Comparison of ENCODE assay signal across 12 cellular contexts in the genomic region with DNA sequence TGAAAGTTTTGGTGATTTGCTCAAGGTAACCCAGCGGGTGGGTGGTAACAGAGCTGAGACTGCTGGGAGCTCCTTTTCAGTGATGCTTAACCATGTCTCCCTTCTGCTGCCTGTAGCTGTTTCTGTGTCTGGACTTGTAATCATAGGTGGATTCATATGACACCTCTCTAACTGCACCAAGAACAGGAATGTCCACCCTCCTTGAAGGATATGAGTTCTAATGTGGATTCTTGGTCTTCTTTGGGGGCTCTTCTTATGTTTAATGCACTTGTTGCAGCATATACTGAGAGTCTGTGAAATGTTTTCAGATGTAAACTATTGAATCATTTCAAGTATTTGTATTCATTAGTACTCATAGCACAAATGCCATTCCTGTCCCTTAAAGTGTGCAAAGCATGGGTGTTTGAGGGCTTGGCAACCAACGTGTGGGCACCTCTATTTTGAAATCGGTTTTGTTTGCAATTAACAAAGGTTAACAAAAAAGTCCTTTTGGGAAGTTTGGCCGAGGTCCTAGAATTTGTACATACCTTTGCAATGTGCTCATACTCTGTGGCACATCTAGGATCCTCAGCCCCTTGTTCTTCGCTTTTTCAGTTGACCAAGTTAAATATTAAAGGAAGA.
DNase-seq lines count a peak whose midpoint lies in the region; ATAC-seq, FAIRE-seq and TF ChIP-seq lines count a peak whose summit lies in the region.
"Had no signal": no experiment of that assay in that cellular context is flagged by ENCODE, and none has a peak within 500 bp of the region (broad histone marks: within the 10 kb centered on the region; RNA-seq: fewer than 3 reads in every experiment).

No MANE protein-coding gene starts in this region.

- FAIRE-seq in bronchial epithelial cell (lab: Jason Lieb, UNC) (no peak), HepG2 (lab: Jason Lieb, UNC) (peak; percentile 48), GM19239 (lab: Jason Lieb, UNC) (no peak), kidney (lab: Jason Lieb, UNC) (no peak)
- FAIRE-seq: G401.6 had no signal

- H3K36me3 ChIP-seq in bronchial epithelial cell (ENCODE audit: control insufficient read depth, insufficient read depth, low read length), result no peaks in the 10 kb centered on the region
- no peaks in the 10 kb centered on the region for H3K36me3 ChIP-seq in HepG2 (replicated peaks in 1 of 2; ENCODE audit: control insufficient read depth in 1 of 2, insufficient read depth in 2 of 2, low read length in 2 of 2)
- H3K36me3 ChIP-seq in stomach, result no peaks in the 10 kb centered on the region
- H3K36me3 ChIP-seq in kidney (ENCODE audit: control insufficient read depth in 1 of 2, insufficient read depth in 2 of 2, low read length in 2 of 2), result no peaks in the 10 kb centered on the region
- H3K36me3 ChIP-seq: ascending aorta had no signal

- TF ChIP-seq POLR2A in HepG2 (IDR thresholded peaks at IDR 0.05; ENCODE audit: insufficient read depth in 1 of 2, low read depth in 2 of 2, low read length in 2 of 2) (no peak), stomach (IDR thresholded peaks at IDR 0.05) (no peak)

- POLR2A ChIA-PET in HepG2 (lab: Yijun Ruan, JAX), result no interaction called here

- intact Hi-C loops in HepG2 (cut with micrococcal nuclease; ENCODE audit: unreplicated experiment) (no loop called here), stomach (cut with DNase I; ENCODE audit: low total_unique reads) (no loop called here), kidney (cut with DNase I) (no loop called here)

- no peak overlapping the region for H2AFZ ChIP-seq in HepG2 (ENCODE audit: low read length)

- no peaks in the 10 kb centered on the region for H3K79me2 ChIP-seq in HepG2 (ENCODE audit: insufficient read depth, low read length)

- no peak overlapping the region for H3K9ac ChIP-seq in HepG2 (ENCODE audit: insufficient read depth, low read depth, low read length)
- no peak overlapping the region for H3K9ac ChIP-seq in kidney (ENCODE audit: low read length in 2 of 2)

- no peak overlapping the region for H3K4me2 ChIP-seq in HepG2 (ENCODE audit: low read depth, low read length)

- H3K4me1 ChIP-seq in HepG2 (ENCODE audit: insufficient read depth, low read length), result peaks cover 16% of the 10 kb centered on the region
- H3K4me1 ChIP-seq in stomach, result peaks cover 0 to 26% (median 9%) of the 10 kb centered on the region in 4 donors
- no peaks in the 10 kb centered on the region for H3K4me1 ChIP-seq in kidney (ENCODE audit: control insufficient read depth in 1 of 2, insufficient read depth in 1 of 2, low read depth in 1 of 2, low read length in 2 of 2)

- 4% methylated on average over 5 of the region's 5 CpGs for WGBS in HepG2 (ENCODE audit: low lambda C conversion rate)
- WGBS in stomach, 5 donors, result 35 to 45% (median 37%) methylated on average over 5 of the region's 5 CpGs

- H3K27me3 ChIP-seq in bronchial epithelial cell (ENCODE audit: control insufficient read depth, insufficient read depth, low read length) (no peaks in the 10 kb centered on the region), HepG2 (ENCODE audit: control insufficient read depth in 1 of 2, insufficient read depth in 2 of 2, low read length in 2 of 2) (no peaks in the 10 kb centered on the region), stomach (no peaks in the 10 kb centered on the region)
- H3K27me3 ChIP-seq: ascending aorta had no signal

- peak; percentile 67 for ATAC-seq in HepG2

- TF ChIP-seq EP300 in Ishikawa (IDR thresholded peaks at IDR 0.05; ENCODE audit: borderline replicate concordance) (no peak), HepG2 (IDR thresholded peaks at IDR 0.05; ENCODE audit: low read depth in 2 of 2, low read length in 2 of 2) (no peak), HepG2 (CRISPR knock-in tag; IDR thresholded peaks at IDR 0.05; ENCODE audit: borderline replicate concordance) (no peak), stomach (IDR thresholded peaks at IDR 0.05) (no peak)

- no peak overlapping the region for H3K27ac ChIP-seq in HepG2 (ENCODE audit: extremely low read length, insufficient read depth, low read length)
- peak overlapping the region in 1 of 5 donors; percentile 17 for H3K27ac ChIP-seq in stomach
- H3K27ac ChIP-seq in kidney (ENCODE audit: low read depth in 2 of 2, low read length in 2 of 2), result no peak overlapping the region
- H3K27ac ChIP-seq: ascending aorta, skin epidermis had no signal

- no peak overlapping the region for H3K4me3 ChIP-seq in bronchial epithelial cell (ENCODE audit: low read depth, low read length)
- no peak overlapping the region for H3K4me3 ChIP-seq in HepG2 (replicated peaks in 1 of 3; ENCODE audit: insufficient read depth in 1 of 3, low read depth in 2 of 3, low read length in 3 of 3)
- H3K4me3 ChIP-seq in stomach, result no peak overlapping the region
- H3K4me3 ChIP-seq in kidney (ENCODE audit: low read length in 2 of 2), result no peak overlapping the region
- H3K4me3 ChIP-seq: ascending aorta, skin epidermis had no signal

- TF ChIP-seq RAD21 in Ishikawa (IDR thresholded peaks at IDR 0.05; ENCODE audit: low read depth) (no peak), HepG2 (CRISPR knock-in tag; IDR thresholded peaks at IDR 0.05) (no peak)

- DNase-seq in ACHN, result peak; percentile 85
- DNase-seq in bronchial epithelial cell (ENCODE audit: low read depth), result peak; percentile 71
- DNase-seq in HepG2 (ENCODE audit: low spot score), result peak; percentile 63
- no peak for DNase-seq in stomach
- DNase-seq in GM19239 (ENCODE audit: insufficient read length, low spot score), result no peak
- DNase-seq in NCI-H82 (lab: John Stamatoyannopoulos, UW), result no peak
- DNase-seq in kidney, result no peak
- DNase-seq: NCI-H1694 treated with DMSO at 0.1 percent for 48 hours had no signal

- no peaks in the 10 kb centered on the region for H4K20me1 ChIP-seq in HepG2 (ENCODE audit: insufficient read depth, low read length)

- BruUV-seq in HepG2 (replicated peaks; lab: Mats Ljungman, UMichigan), result no TSS peak

- H3K9me3 ChIP-seq in HepG2 (ENCODE audit: low read length) (no peaks in the 10 kb centered on the region), stomach (no peaks in the 10 kb centered on the region), kidney (ENCODE audit: control insufficient read depth in 1 of 2, low read length in 2 of 2) (no peaks in the 10 kb centered on the region)
- H3K9me3 ChIP-seq: ascending aorta had no signal

- in situ Hi-C loops in ACHN (cut with HindIII; ENCODE audit: low pct_ligation_motif_present, low pct_unique_long_range_greater_than_20kb, low sequenced_read_pairs), result no loop called here
- in situ Hi-C loops in HepG2 (cut with HindIII; ENCODE audit: extremely low pct_ligation_motif_present, low pct_unique_long_range_greater_than_20kb), result no loop called here

- no peak for TF ChIP-seq CTCF in bronchial epithelial cell (IDR thresholded peaks at IDR 0.05; ENCODE audit: insufficient read depth, low read length, severe bottlenecking)
- TF ChIP-seq CTCF in HepG2 (CRISPR knock-in tag; IDR thresholded peaks at IDR 0.05), result no peak
- TF ChIP-seq CTCF in stomach (IDR thresholded peaks at IDR 0.05), result no peak
- no peak for TF ChIP-seq CTCF in kidney (IDR thresholded peaks at IDR 0.05; ENCODE audit: borderline replicate concordance, extremely low read depth, insufficient read depth)

- CTCF ChIA-PET in HepG2 (lab: Yijun Ruan, JAX; ENCODE audit: low intra/inter-chr PET ratio, low total read pairs), result no interaction called here

TF ChIP-seq in Ishikawa, 13 proteins besides CTCF, POLR2A, EP300 and RAD21:
- peak; percentile 53 for TF ChIP-seq NFIC (IDR thresholded peaks at IDR 0.05)
- TF ChIP-seq YY1 (IDR thresholded peaks at IDR 0.05; ENCODE audit: low read depth), result no peak

TF ChIP-seq in HepG2, 621 proteins besides CTCF, POLR2A, EP300 and RAD21:
- TF ChIP-seq BRD4 (CRISPR knock-in tag; IDR thresholded peaks at IDR 0.05) (no peak), ZNF75D (CRISPR knock-in tag; IDR thresholded peaks at IDR 0.05; ENCODE audit: borderline replicate concordance) (no peak)
TF ChIP-seq in HepG2: peak in this region for 0.

Comparison
In these comparisons a context has a peak if more than half of its experiments do, and no peak if none do; other contexts are left out.
1. DNase-seq: peak in ACHN (single experiment), bronchial epithelial cell (single experiment) and HepG2 (single experiment); none in stomach (single experiment), GM19239 (single experiment), NCI-H82 (single experiment) and kidney (single experiment).